In the genomic region with DNA sequence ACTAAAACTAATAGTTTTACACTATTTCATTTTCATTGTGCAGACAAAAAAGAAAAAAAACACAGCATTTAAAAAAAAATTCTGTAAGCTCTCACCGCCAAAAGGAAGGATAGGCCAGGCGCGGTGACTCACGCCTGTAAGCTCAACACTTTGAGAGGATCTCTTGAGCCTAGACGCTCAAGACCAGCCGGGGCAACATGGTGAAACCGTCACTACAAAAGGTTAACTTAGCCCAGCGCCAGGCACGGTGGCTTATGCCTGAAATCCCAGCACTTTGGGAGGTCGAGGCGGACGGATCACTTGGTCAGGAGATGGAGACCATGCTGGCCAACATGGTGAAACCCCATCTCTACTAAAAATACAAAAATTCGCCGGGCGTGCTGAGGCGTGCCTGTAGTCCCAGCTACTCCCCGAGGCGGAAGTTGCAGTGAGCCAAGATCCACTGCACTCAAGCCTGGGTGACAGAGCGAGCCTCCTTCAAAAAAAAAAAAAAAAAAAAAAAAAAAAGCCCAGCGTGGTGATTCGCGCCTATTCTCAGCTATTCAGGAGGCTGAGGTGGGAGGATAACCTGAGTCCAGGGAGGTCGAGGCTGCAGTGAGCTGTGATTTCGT, we compare ENCODE assay signal across 8 cellular contexts.
DNase-seq lines count a peak whose midpoint lies in the region; ATAC-seq and TF ChIP-seq lines count a peak whose summit lies in the region.

No MANE protein-coding gene starts in this region.

- ATAC-seq in GM19328 (IDR thresholded peaks at IDR 0.05; ENCODE audit: unreplicated experiment) (no peak), GM19452 (IDR thresholded peaks at IDR 0.05; ENCODE audit: unreplicated experiment) (no peak), GM19395 (IDR thresholded peaks at IDR 0.05; ENCODE audit: unreplicated experiment) (no peak)

- no peaks in the 10 kb centered on the region for H3K9me3 ChIP-seq in parathyroid adenoma (ENCODE audit: control insufficient read depth, low read length)

- DNase-seq in GM12865 (ENCODE audit: low read depth) (peak; percentile 20), NCI-H748 (lab: John Stamatoyannopoulos, UW; ENCODE audit: unreplicated experiment) (peak; percentile 70), activated T-cell treated with anti-CD3 and anti-CD28 coated beads for 1 hour (ENCODE audit: low read depth) (peak; percentile 25), fibroblast of gingiva (ENCODE audit: low read depth) (peak; percentile 39)

- no peak overlapping the region for H2AFZ ChIP-seq in parathyroid adenoma

- peak overlapping the region; percentile 100 for H3K4me2 ChIP-seq in parathyroid adenoma (ENCODE audit: low read length)

- no peak overlapping the region for H3K27ac ChIP-seq in parathyroid adenoma

- H3K27me3 ChIP-seq in parathyroid adenoma (ENCODE audit: control insufficient read depth, insufficient read depth, low read length) = no peaks in the 10 kb centered on the region

- no peaks in the 10 kb centered on the region for H3K36me3 ChIP-seq in parathyroid adenoma (ENCODE audit: control insufficient read depth, insufficient read depth, low read length)

- TF ChIP-seq CTCF in GM12865 (IDR thresholded peaks at IDR 0.05; ENCODE audit: insufficient read depth, low read depth, low read length, missing control alignments) (no peak), parathyroid adenoma (IDR thresholded peaks at IDR 0.05) (no peak)

- no peaks in the 10 kb centered on the region for H3K79me2 ChIP-seq in parathyroid adenoma

- H3K4me3 ChIP-seq in GM12865 (ENCODE audit: low read depth, low read length) = peak overlapping the region; percentile 80
- peak overlapping the region; percentile 94 for H3K4me3 ChIP-seq in parathyroid adenoma (ENCODE audit: low read depth, low read length)

- no peaks in the 10 kb centered on the region for H3K4me1 ChIP-seq in parathyroid adenoma

- H3K9ac ChIP-seq in parathyroid adenoma = no peak overlapping the region

Comparison
In these comparisons a context has a peak if more than half of its experiments do, and no peak if none do; other contexts are left out.
1. DNase-seq: peak in every context shown above with its lines; median percentile 70 in NCI-H748; 39 in fibroblast of gingiva; 25 in activated T-cell treated with anti-CD3 and anti-CD28 coated beads for 1 hour; 20 in GM12865.